In genomic region chr12:79455314-79455713, GRCh38 we compare ENCODE assay signal across 16 cellular contexts.
DNase-seq lines count a peak whose midpoint lies in the region; ATAC-seq and TF ChIP-seq lines count a peak whose summit lies in the region.
"Had no signal": no experiment of that assay in that cellular context is flagged by ENCODE, and none has a peak within 500 bp of the region (broad histone marks: within the 10 kb centered on the region; RNA-seq: fewer than 3 reads in every experiment).

No MANE protein-coding gene starts in this region.

- no peak overlapping the region for H2BK5ac ChIP-seq in IMR-90 (ENCODE audit: low read depth, low read length, poor library complexity, severe bottlenecking)

- H3K4ac ChIP-seq in IMR-90 (ENCODE audit: low read depth, low read length), result peak overlapping the region; percentile 53

- peak overlapping the region; percentile 2 for H3K18ac ChIP-seq in IMR-90 (ENCODE audit: low read depth, low read length)

- DNase-seq in IMR-90, result peak; percentile 22
- peak; percentile 38 to 68 for DNase-seq in cardiac fibroblast (ENCODE audit: low read depth in 2 of 2)
- peak; percentile 43 for DNase-seq in iris pigment epithelial cell (ENCODE audit: low read depth)
- peak; percentile 31 for DNase-seq in skeletal muscle cell (ENCODE audit: low read depth)
- no peak for DNase-seq in activated naive CD4-positive, alpha-beta T cell treated with Interleukin-2 at 50 U/mL for 16 hours
- DNase-seq: activated CD4-positive, CD25-positive, alpha-beta regulatory T cell treated with anti-CD3 and anti-CD28 coated beads, Interleukin-2, amount 50 U/mL, for 72 hours; AML-193; midbrain; NCI-H2081; NCI-H524 treated with DMSO at 0.1 percent for 48 hours; stimulated activated CD4-positive, alpha-beta T cell treated with anti-CD3 and anti-CD28 coated beads, Interleukin-4, amount 100 ng/mL, for 24 hours; T-helper 9 cell had no signal

- no peak overlapping the region for H2AFZ ChIP-seq in IMR-90 (replicated peaks; ENCODE audit: low read length, poor library complexity)

- H4K20me1 ChIP-seq in IMR-90 (ENCODE audit: insufficient read depth, low read length), result no peaks in the 10 kb centered on the region

- peak overlapping the region; percentile 11; the same call in 1 of the 2 replicates for H3K14ac ChIP-seq in IMR-90 (replicated peaks; ENCODE audit: low read depth, low read length)

- ATAC-seq in IMR-90 (ENCODE audit: low read depth), result no peak
- ATAC-seq in GM21529 (IDR thresholded peaks at IDR 0.05; ENCODE audit: unreplicated experiment), result no peak
- no peak for ATAC-seq in GM21360 (IDR thresholded peaks at IDR 0.05; ENCODE audit: unreplicated experiment)
- ATAC-seq: esophagus mucosa had no signal

- no peak overlapping the region for H4K5ac ChIP-seq in IMR-90 (ENCODE audit: low read depth, low read length)

- no peak overlapping the region for H3K23ac ChIP-seq in IMR-90 (ENCODE audit: low read depth, low read length)

- intact Hi-C loops in IMR-90 (cut with micrococcal nuclease), result no loop called here

- H4K91ac ChIP-seq in IMR-90 (ENCODE audit: insufficient read depth, low read depth, low read length), result 0 out of 2 replicates have a peak overlapping the region, but pooled peaks have one; percentile 25

- H3K4me1 ChIP-seq in IMR-90 (ENCODE audit: control insufficient read depth, insufficient read depth, low read length), result peaks cover 12% of the 10 kb centered on the region

- no peak overlapping the region for H3K9ac ChIP-seq in IMR-90 (ENCODE audit: low read depth, low read length)

- no peaks in the 10 kb centered on the region for H3K27me3 ChIP-seq in IMR-90 (ENCODE audit: control insufficient read depth, insufficient read depth, low read length)
- H3K27me3 ChIP-seq: suprapubic skin had no signal

- TF ChIP-seq CTCF in IMR-90 (conservative IDR thresholded peaks at IDR 0.05; ENCODE audit: low read depth, low read length) (no peak), cardiac fibroblast (IDR thresholded peaks at IDR 0.05; ENCODE audit: low read depth, low read length) (no peak)

- no TSS peak for BruUV-seq in IMR-90 (replicated peaks; lab: Mats Ljungman, UMichigan)

- CTCF ChIA-PET in IMR-90 (lab: Yijun Ruan, JAX), result interaction anchor here (0.6 kb wide), 1 partner anchor 29 kb away, joined by 4 read pairs; no protein-coding TSS in a partner anchor

- H2AK9ac ChIP-seq in IMR-90 (replicated peaks; ENCODE audit: low read depth, low read length, poor library complexity), result no peak overlapping the region

- peak overlapping the region; percentile 45; the same call in 1 of the 2 replicates for H2BK120ac ChIP-seq in IMR-90 (ENCODE audit: low read depth, low read length)

- H3K79me1 ChIP-seq in IMR-90 (ENCODE audit: low read depth in 1 of 2, low read length in 2 of 2), result no peaks in the 10 kb centered on the region

- 0 out of 3 replicates have a peak overlapping the region, but pooled peaks have one; percentile 53 for H2BK15ac ChIP-seq in IMR-90 (ENCODE audit: low read depth, low read length)

- TF ChIP-seq POLR2A in IMR-90 (IDR thresholded peaks at IDR 0.05; ENCODE audit: low read depth, low read length), result no peak

- dilution Hi-C loops in IMR-90 (cut with HindIII; ENCODE audit: low sequenced_read_pairs, unreplicated experiment), result no loop called here

- peak overlapping the region; percentile 38; the same call in 1 of the 2 replicates for H2BK20ac ChIP-seq in IMR-90 (ENCODE audit: low read depth, low read length)

- no peak overlapping the region for H3K4me2 ChIP-seq in IMR-90 (ENCODE audit: low read depth, low read length)

- WGBS in IMR-90 (ENCODE audit: extremely low coverage in 2 of 2, insufficient read length in 1 of 2), 2 experiments, result no CpG with 5 or more reads among the region's 2 CpGs

- H3K9me1 ChIP-seq in IMR-90 (ENCODE audit: insufficient read depth, low read length), result peaks cover 10% of the 10 kb centered on the region

- H2AK5ac ChIP-seq in IMR-90 (ENCODE audit: low read depth, low read length), result no peak overlapping the region

- H3K56ac ChIP-seq in IMR-90 (ENCODE audit: extremely low read depth, insufficient read depth, low read length), result no peak overlapping the region

- POLR2A ChIA-PET in IMR-90 (lab: Charles Lee; ENCODE audit: unreplicated experiment), result no interaction called here

- no peaks in the 10 kb centered on the region for H3K36me3 ChIP-seq in IMR-90 (ENCODE audit: control insufficient read depth, insufficient read depth, low read length)
- H3K36me3 ChIP-seq: suprapubic skin had no signal

- in situ Hi-C loops in IMR-90 (cut with MboI; ENCODE audit: low sequenced_read_pairs), result no loop called here

- TF ChIP-seq RAD21 in IMR-90 (IDR thresholded peaks at IDR 0.05; ENCODE audit: low read length), result no peak

- H3K4me3 ChIP-seq in IMR-90 (ENCODE audit: insufficient read depth, low read depth, low read length) (no peak overlapping the region), cardiac fibroblast (replicated peaks in 1 of 2; ENCODE audit: low read depth in 2 of 2, low read length in 2 of 2) (no peak overlapping the region), skeletal muscle cell (ENCODE audit: low read depth, low read length) (no peak overlapping the region)
- H3K4me3 ChIP-seq: suprapubic skin had no signal

- no peak overlapping the region for H3K27ac ChIP-seq in IMR-90 (ENCODE audit: insufficient read depth, low read length)
- H3K27ac ChIP-seq: suprapubic skin had no signal

- H4K8ac ChIP-seq in IMR-90 (ENCODE audit: low read depth in 2 of 2, low read length in 2 of 2), result peak overlapping the region in 1 of 2 experiments; percentile 4; a peak in 2 of 4 replicates

- no peaks in the 10 kb centered on the region for H3K9me3 ChIP-seq in IMR-90 (ENCODE audit: control insufficient read depth, insufficient read depth, low read length)
- H3K9me3 ChIP-seq: suprapubic skin had no signal

TF ChIP-seq in IMR-90, 13 proteins besides CTCF, POLR2A, EP300 and RAD21:
- TF ChIP-seq MAZ (IDR thresholded peaks at IDR 0.05; ENCODE audit: borderline replicate concordance, low read depth, low read length) (no peak), CHD1 (IDR thresholded peaks at IDR 0.05; ENCODE audit: low read depth, low read length) (no peak), RFX5 (IDR thresholded peaks at IDR 0.05; ENCODE audit: low read depth, low read length) (no peak), SMC3 (IDR thresholded peaks at IDR 0.05; ENCODE audit: low read depth, low read length) (no peak)
